In genomic region chr9:31119882-31120481, GRCh38 we compare ENCODE assay signal across 9 cellular contexts.
DNase-seq lines count a peak whose midpoint lies in the region; ATAC-seq and TF ChIP-seq lines count a peak whose summit lies in the region.
"Had no signal": no experiment of that assay in that cellular context is flagged by ENCODE, and none has a peak within 500 bp of the region (broad histone marks: within the 10 kb centered on the region; RNA-seq: fewer than 3 reads in every experiment).

No MANE protein-coding gene starts in this region.

- no peaks in the 10 kb centered on the region for H3K4me1 Mint-ChIP-seq in stimulated activated memory B cell treated with anti-CD40 and anti-IgM and Interleukin-4, amounts not matched to agents 10 μg/mL and 1 μg/mL and 100 μg/mL, for 72 hours

- H3K36me3 ChIP-seq in left ventricle myocardium inferior = no peaks in the 10 kb centered on the region

- no peaks in the 10 kb centered on the region for H3K27me3 Mint-ChIP-seq in stimulated activated memory B cell treated with anti-CD40 and anti-IgM and Interleukin-4, amounts not matched to agents 10 μg/mL and 1 μg/mL and 100 μg/mL, for 72 hours
- H3K27me3 Mint-ChIP-seq: activated naive CD8-positive, alpha-beta T cell had no signal

- H3K4me3 ChIP-seq in left ventricle myocardium inferior = no peak overlapping the region

- TF ChIP-seq CTCF in left ventricle myocardium inferior (IDR thresholded peaks at IDR 0.05; ENCODE audit: borderline replicate concordance) = peak; percentile 64

- H3K27ac Mint-ChIP-seq in stimulated activated memory B cell treated with anti-CD40 and anti-IgM and Interleukin-4, amounts not matched to agents 10 μg/mL and 1 μg/mL and 100 μg/mL, for 72 hours = no peak overlapping the region
- H3K27ac Mint-ChIP-seq: activated naive CD8-positive, alpha-beta T cell had no signal

- H3K36me3 Mint-ChIP-seq in stimulated activated memory B cell treated with anti-CD40 and anti-IgM and Interleukin-4, amounts not matched to agents 10 μg/mL and 1 μg/mL and 100 μg/mL, for 72 hours = no peaks in the 10 kb centered on the region

- intact Hi-C loops in left ventricle myocardium inferior (cut with micrococcal nuclease) = loop anchor here (5.0 kb wide), 1 partner anchor 677 kb away; no protein-coding TSS in a partner anchor

- H3K9me3 Mint-ChIP-seq in stimulated activated memory B cell treated with anti-CD40 and anti-IgM and Interleukin-4, amounts not matched to agents 10 μg/mL and 1 μg/mL and 100 μg/mL, for 72 hours = peaks cover 3% of the 10 kb centered on the region

- ATAC-seq in activated CD4-positive, CD25-positive, alpha-beta regulatory T cell treated with anti-CD3 and anti-CD28 coated beads, Interleukin-2, amount 50 U/mL, for 24 hours = peak; percentile 45 to 70
- peak; percentile 88 for ATAC-seq in HG02678 (IDR thresholded peaks at IDR 0.05; ENCODE audit: unreplicated experiment)
- peak; percentile 39 for ATAC-seq in stimulated activated memory B cell treated with anti-CD40 and anti-IgM and Interleukin-4, amounts not matched to agents 10 μg/mL and 1 μg/mL and 100 μg/mL, for 72 hours
- no peak for ATAC-seq in GM21825 (IDR thresholded peaks at IDR 0.05; ENCODE audit: unreplicated experiment)

- no peaks in the 10 kb centered on the region for H3K9me3 ChIP-seq in left ventricle myocardium inferior (replicated peaks)

- no peak for DNase-seq in activated CD4-positive, CD25-positive, alpha-beta regulatory T cell treated with anti-CD3 and anti-CD28 coated beads, Interleukin-2, amount 50 U/mL, for 72 hours
- DNase-seq in NCI-H1694 treated with DMSO at 0.1 percent for 48 hours (lab: John Stamatoyannopoulos, UW) (peak; percentile 53), activated T-cell treated with anti-CD3 and anti-CD28 coated beads for 4 hours (peak; percentile 26), left ventricle myocardium inferior (no peak)

- H3K27ac ChIP-seq in left ventricle myocardium inferior (replicated peaks) = no peak overlapping the region

- no peaks in the 10 kb centered on the region for H3K27me3 ChIP-seq in left ventricle myocardium inferior (ENCODE audit: low read depth)

- H3K4me3 Mint-ChIP-seq in stimulated activated memory B cell treated with anti-CD40 and anti-IgM and Interleukin-4, amounts not matched to agents 10 μg/mL and 1 μg/mL and 100 μg/mL, for 72 hours = no peak overlapping the region
- H3K4me3 Mint-ChIP-seq: activated naive CD8-positive, alpha-beta T cell had no signal

- no peaks in the 10 kb centered on the region for H3K4me1 ChIP-seq in left ventricle myocardium inferior

Comparison
In these comparisons a context has a peak if more than half of its experiments do, and no peak if none do; other contexts are left out.
1. DNase-seq: peak in NCI-H1694 treated with DMSO at 0.1 percent for 48 hours (single experiment) and activated T-cell treated with anti-CD3 and anti-CD28 coated beads for 4 hours (single experiment); none in activated CD4-positive, CD25-positive, alpha-beta regulatory T cell treated with anti-CD3 and anti-CD28 coated beads, Interleukin-2, amount 50 U/mL, for 72 hours (single experiment) and left ventricle myocardium inferior (single experiment).